17 cellular contexts compared by ENCODE assay signal in the genomic region with DNA sequence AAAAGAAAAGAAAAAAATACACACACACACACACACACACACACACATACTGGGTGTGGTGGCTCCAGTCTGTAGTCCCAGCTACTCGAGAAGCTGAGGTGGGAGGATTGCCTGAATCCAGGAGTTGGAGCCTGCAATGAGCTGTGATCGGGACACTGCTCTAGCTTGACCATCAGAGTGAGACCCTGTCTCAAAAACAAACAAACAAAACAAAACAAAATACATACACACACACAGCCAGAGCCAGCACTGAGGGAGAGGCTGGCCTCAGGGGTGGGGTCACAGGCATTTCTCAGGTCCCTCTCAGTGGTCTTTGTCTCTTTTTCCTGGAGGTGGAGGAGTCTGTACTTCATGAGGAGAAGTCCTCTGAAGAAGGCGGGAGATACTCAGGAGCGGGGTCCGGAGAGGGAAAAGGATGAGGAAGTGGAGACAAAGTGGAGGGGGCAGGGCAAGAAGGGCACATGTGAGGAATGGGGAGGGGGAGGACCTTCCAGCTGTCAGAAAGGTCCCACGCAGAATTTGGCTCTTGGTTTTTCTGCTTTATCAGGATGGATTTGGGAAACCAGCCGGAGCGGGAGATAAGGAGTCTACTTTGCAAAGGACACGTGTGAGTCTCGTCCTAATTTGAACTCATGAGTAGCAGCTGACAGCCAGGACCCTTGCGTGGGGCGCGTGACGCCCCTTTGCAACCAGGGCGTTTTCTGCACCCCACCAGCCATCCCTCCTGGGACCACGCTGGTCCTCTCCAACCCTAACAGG. TPM values are rescaled to one million over a fixed set of nuclear protein-coding genes. Genes with fewer than 3 reads are reported as not detected.
DNase-seq lines count a peak whose midpoint lies in the region; ATAC-seq and TF ChIP-seq lines count a peak whose summit lies in the region.
"Had no signal": no experiment of that assay in that cellular context is flagged by ENCODE, and none has a peak within 500 bp of the region (broad histone marks: within the 10 kb centered on the region; RNA-seq: fewer than 3 reads in every experiment).

No MANE protein-coding gene starts in this region.

- H3K27me3 Mint-ChIP-seq in activated CD4-positive, alpha-beta memory T cell treated with anti-CD3 and anti-CD28 coated beads, Interleukin-2, amount 10 ng/mL, durations not matched to agents 7 days and 5 days = no peaks in the 10 kb centered on the region
- no peaks in the 10 kb centered on the region for H3K27me3 Mint-ChIP-seq in activated CD4-positive, alpha-beta memory T cell treated with anti-CD3 and anti-CD28 coated beads for 36 hours
- H3K27me3 Mint-ChIP-seq in GM23338 (ENCODE audit: insufficient read depth, low read depth, poor library complexity) (peaks cover 13% of the 10 kb centered on the region), neural progenitor cell (ENCODE audit: insufficient read depth, low read depth) (peaks cover 27% of the 10 kb centered on the region)
- no peaks in the 10 kb centered on the region for H3K27me3 Mint-ChIP-seq in activated T-helper 2 cell treated with anti-CD3 and anti-CD28 coated beads, Interferon-gamma antibody, Interleukin-2, Interleukin-4, amounts not matched to agents 10 μg/mL and 5 μg/mL and 100 μg/mL, durations not matched to agents 14 hours and 24 hours and 36 hours (ENCODE audit: low read depth)
- H3K27me3 Mint-ChIP-seq: IgD-negative memory B cell had no signal

- CTCF ChIA-PET in activated CD4-positive, alpha-beta memory T cell treated with anti-CD3 and anti-CD28 coated beads, Interleukin-2, amount 10 ng/mL, durations not matched to agents 7 days and 5 days (lab: Charles Lee) = no interaction called here
- CTCF ChIA-PET in activated CD4-positive, alpha-beta memory T cell treated with anti-CD3 and anti-CD28 coated beads for 36 hours (lab: Charles Lee) = interaction anchor here (1.2 kb wide), 1 partner anchor 91 kb away, joined by 3 read pairs; no protein-coding TSS in a partner anchor

- H3K4me3 ChIP-seq in GM23338 = no peak overlapping the region
- H3K4me3 ChIP-seq in neural progenitor cell = no peak overlapping the region
- H3K4me3 ChIP-seq in right atrium auricular region = no peak overlapping the region

- H4K20me1 ChIP-seq in GM23338 (replicated peaks; ENCODE audit: insufficient read depth) = no peaks in the 10 kb centered on the region
- no peaks in the 10 kb centered on the region for H4K20me1 ChIP-seq in neural progenitor cell (ENCODE audit: low read depth)

- no peaks in the 10 kb centered on the region for H3K9me3 Mint-ChIP-seq in activated CD4-positive, alpha-beta memory T cell treated with anti-CD3 and anti-CD28 coated beads, Interleukin-2, amount 10 ng/mL, durations not matched to agents 7 days and 5 days
- H3K9me3 Mint-ChIP-seq in activated CD4-positive, alpha-beta memory T cell treated with anti-CD3 and anti-CD28 coated beads for 36 hours = no peaks in the 10 kb centered on the region
- H3K9me3 Mint-ChIP-seq in GM23338 (peaks cover 7% of the 10 kb centered on the region), neural progenitor cell (peaks cover 2% of the 10 kb centered on the region)
- H3K9me3 Mint-ChIP-seq in activated T-helper 2 cell treated with anti-CD3 and anti-CD28 coated beads, Interferon-gamma antibody, Interleukin-2, Interleukin-4, amounts not matched to agents 10 μg/mL and 5 μg/mL and 100 μg/mL, durations not matched to agents 14 hours and 24 hours and 36 hours = no peaks in the 10 kb centered on the region
- H3K9me3 Mint-ChIP-seq: IgD-negative memory B cell had no signal

- peaks cover 24% of the 10 kb centered on the region for H3K36me3 Mint-ChIP-seq in activated CD4-positive, alpha-beta memory T cell treated with anti-CD3 and anti-CD28 coated beads, Interleukin-2, amount 10 ng/mL, durations not matched to agents 7 days and 5 days (ENCODE audit: low read depth)
- peaks cover 2% of the 10 kb centered on the region for H3K36me3 Mint-ChIP-seq in activated CD4-positive, alpha-beta memory T cell treated with anti-CD3 and anti-CD28 coated beads for 36 hours
- H3K36me3 Mint-ChIP-seq in GM23338 (ENCODE audit: low read depth) (peaks cover 6% of the 10 kb centered on the region; the same call in 1 of the 3 replicates), neural progenitor cell (no peaks in the 10 kb centered on the region)
- no peaks in the 10 kb centered on the region for H3K36me3 Mint-ChIP-seq in activated T-helper 2 cell treated with anti-CD3 and anti-CD28 coated beads, Interferon-gamma antibody, Interleukin-2, Interleukin-4, amounts not matched to agents 10 μg/mL and 5 μg/mL and 100 μg/mL, durations not matched to agents 14 hours and 24 hours and 36 hours (ENCODE audit: low read depth)

- H3K27me3 ChIP-seq in GM23338 (ENCODE audit: insufficient read depth) = peaks cover 4% of the 10 kb centered on the region
- H3K27me3 ChIP-seq in neural progenitor cell = peaks cover 30% of the 10 kb centered on the region
- no peaks in the 10 kb centered on the region for H3K27me3 ChIP-seq in right atrium auricular region

- TF ChIP-seq CTCF in GM23338 (conservative IDR thresholded peaks at IDR 0.05; ENCODE audit: low read depth in 2 of 2) (no peak), neural progenitor cell (IDR thresholded peaks at IDR 0.05) (no peak), right atrium auricular region (IDR thresholded peaks at IDR 0.05) (no peak)

- no peaks in the 10 kb centered on the region for H3K79me2 ChIP-seq in GM23338 (replicated peaks; ENCODE audit: insufficient read depth)
- H3K79me2 ChIP-seq in neural progenitor cell (ENCODE audit: low read depth) = no peaks in the 10 kb centered on the region

- H3K27ac Mint-ChIP-seq in activated CD4-positive, alpha-beta memory T cell treated with anti-CD3 and anti-CD28 coated beads, Interleukin-2, amount 10 ng/mL, durations not matched to agents 7 days and 5 days = peak overlapping the region; percentile 6
- no peak overlapping the region for H3K27ac Mint-ChIP-seq in activated CD4-positive, alpha-beta memory T cell treated with anti-CD3 and anti-CD28 coated beads for 36 hours
- H3K27ac Mint-ChIP-seq in GM23338 (no peak overlapping the region), neural progenitor cell (no peak overlapping the region)
- peak overlapping the region; percentile 19 for H3K27ac Mint-ChIP-seq in activated T-helper 2 cell treated with anti-CD3 and anti-CD28 coated beads, Interferon-gamma antibody, Interleukin-2, Interleukin-4, amounts not matched to agents 10 μg/mL and 5 μg/mL and 100 μg/mL, durations not matched to agents 14 hours and 24 hours and 36 hours
- H3K27ac Mint-ChIP-seq: IgD-negative memory B cell had no signal

- H3K4me3 Mint-ChIP-seq in activated CD4-positive, alpha-beta memory T cell treated with anti-CD3 and anti-CD28 coated beads, Interleukin-2, amount 10 ng/mL, durations not matched to agents 7 days and 5 days = no peak overlapping the region
- no peak overlapping the region for H3K4me3 Mint-ChIP-seq in activated CD4-positive, alpha-beta memory T cell treated with anti-CD3 and anti-CD28 coated beads for 36 hours
- no peak overlapping the region for H3K4me3 Mint-ChIP-seq in GM23338
- H3K4me3 Mint-ChIP-seq in activated T-helper 2 cell treated with anti-CD3 and anti-CD28 coated beads, Interferon-gamma antibody, Interleukin-2, Interleukin-4, amounts not matched to agents 10 μg/mL and 5 μg/mL and 100 μg/mL, durations not matched to agents 14 hours and 24 hours and 36 hours (ENCODE audit: low read depth) = no peak overlapping the region
- peak overlapping the region; percentile 63 for H3K4me3 Mint-ChIP-seq in neural progenitor cell

- peaks cover under 1% of the 10 kb centered on the region; the same call in 1 of the 2 replicates for H3K4me1 ChIP-seq in GM23338 (ENCODE audit: insufficient read depth)
- no peaks in the 10 kb centered on the region for H3K4me1 ChIP-seq in neural progenitor cell
- peaks cover 0 to 6% of the 10 kb centered on the region in 2 donors for H3K4me1 ChIP-seq in right atrium auricular region

- H3K4me2 ChIP-seq in GM23338 (no peak overlapping the region), neural progenitor cell (no peak overlapping the region)

- H3F3A ChIP-seq in GM23338 (replicated peaks; ENCODE audit: low read depth) (no peaks in the 10 kb centered on the region), neural progenitor cell (ENCODE audit: low read depth) (peaks cover 8% of the 10 kb centered on the region)

- H3K36me3 ChIP-seq in GM23338 (ENCODE audit: insufficient read depth) (no peaks in the 10 kb centered on the region), neural progenitor cell (no peaks in the 10 kb centered on the region), right atrium auricular region (no peaks in the 10 kb centered on the region)

- no peaks in the 10 kb centered on the region for H3K9me2 ChIP-seq in GM23338 (ENCODE audit: insufficient read depth)

- no peak for DNase-seq in activated CD4-positive, alpha-beta memory T cell treated with anti-CD3 and anti-CD28 coated beads, Interleukin-2, amount 10 ng/mL, durations not matched to agents 7 days and 5 days
- DNase-seq in activated CD4-positive, alpha-beta memory T cell treated with anti-CD3 and anti-CD28 coated beads for 36 hours = no peak
- peak; percentile 8 for DNase-seq in GM23338 (ENCODE audit: low spot score)
- DNase-seq in activated T-helper 2 cell treated with anti-CD3 and anti-CD28 coated beads, Interferon-gamma antibody, Interleukin-2, Interleukin-4, amounts not matched to agents 10 μg/mL and 5 μg/mL and 100 μg/mL, durations not matched to agents 14 hours and 24 hours and 36 hours (ENCODE audit: low spot score) = no peak
- DNase-seq in neural progenitor cell (ENCODE audit: low spot score) = no peak
- DNase-seq in right atrium auricular region (ENCODE audit: low spot score) = no peak
- DNase-seq in NCI-H226 = no peak
- DNase-seq: DMS53, HCEC 1CT, NCI-H1436, NCI-H446 treated with DMSO at 0.1 percent for 48 hours, NCI-H774 had no signal

- intact Hi-C loops in activated CD4-positive, alpha-beta memory T cell treated with anti-CD3 and anti-CD28 coated beads for 36 hours (cut with micrococcal nuclease) = loop anchor here (5.0 to 10.0 kb wide), 2 partner anchors 162 to 285 kb away; a partner anchor contains a TSS
- intact Hi-C loops in activated T-helper 2 cell treated with anti-CD3 and anti-CD28 coated beads, Interferon-gamma antibody, Interleukin-2, Interleukin-4, amounts not matched to agents 10 μg/mL and 5 μg/mL and 100 μg/mL, durations not matched to agents 14 hours and 24 hours and 36 hours (cut with micrococcal nuclease) = loop anchor here (5.0 to 10.0 kb wide), 3 partner anchors 88 to 345 kb away; a partner anchor contains a TSS

- H3K27ac ChIP-seq in GM23338 (ENCODE audit: low read depth) = no peak overlapping the region
- H3K27ac ChIP-seq in neural progenitor cell = no peak overlapping the region
- no peak overlapping the region for H3K27ac ChIP-seq in right atrium auricular region
- H3K27ac ChIP-seq: C4-2B had no signal

- no peak overlapping the region for H3K9ac ChIP-seq in neural progenitor cell

- H2AFZ ChIP-seq in GM23338 = no peak overlapping the region
- no peak overlapping the region for H2AFZ ChIP-seq in neural progenitor cell (replicated peaks)

- H3K9me3 ChIP-seq in neural progenitor cell (ENCODE audit: low read depth) (no peaks in the 10 kb centered on the region), right atrium auricular region (no peaks in the 10 kb centered on the region)

- peaks cover 51% of the 10 kb centered on the region for H3K4me1 Mint-ChIP-seq in activated CD4-positive, alpha-beta memory T cell treated with anti-CD3 and anti-CD28 coated beads, Interleukin-2, amount 10 ng/mL, durations not matched to agents 7 days and 5 days
- H3K4me1 Mint-ChIP-seq in activated CD4-positive, alpha-beta memory T cell treated with anti-CD3 and anti-CD28 coated beads for 36 hours (ENCODE audit: low read depth) = peaks cover 19% of the 10 kb centered on the region
- H3K4me1 Mint-ChIP-seq in GM23338 (peaks cover 18% of the 10 kb centered on the region), neural progenitor cell (peaks cover 14% of the 10 kb centered on the region)
- H3K4me1 Mint-ChIP-seq in activated T-helper 2 cell treated with anti-CD3 and anti-CD28 coated beads, Interferon-gamma antibody, Interleukin-2, Interleukin-4, amounts not matched to agents 10 μg/mL and 5 μg/mL and 100 μg/mL, durations not matched to agents 14 hours and 24 hours and 36 hours (ENCODE audit: low read depth) = peaks cover 21% of the 10 kb centered on the region

- ATAC-seq in GM23338 = no peak
- ATAC-seq in HG02763 (IDR thresholded peaks at IDR 0.05; ENCODE audit: unreplicated experiment) = no peak
- ATAC-seq: Right ventricle myocardium inferior had no signal

- POLR2A ChIA-PET in activated CD4-positive, alpha-beta memory T cell treated with anti-CD3 and anti-CD28 coated beads, Interleukin-2, amount 10 ng/mL, durations not matched to agents 7 days and 5 days (lab: Charles Lee) = no interaction called here
- POLR2A ChIA-PET in activated CD4-positive, alpha-beta memory T cell treated with anti-CD3 and anti-CD28 coated beads for 36 hours (lab: Charles Lee) = no interaction called here

RNA-seq across cellular contexts. Expression of a gene that starts 7.7 kb away (rescaled TPM):
- 10 to 100 TPM; 60.8 to 62.9 TPM for total RNA-seq in activated CD4-positive, alpha-beta memory T cell treated with anti-CD3 and anti-CD28 coated beads, Interleukin-2, amount 10 ng/mL, durations not matched to agents 7 days and 5 days
- total RNA-seq in activated CD4-positive, alpha-beta memory T cell treated with anti-CD3 and anti-CD28 coated beads for 36 hours = 10 to 100 TPM; 21.1 to 23.2 TPM
- total RNA-seq in GM23338 (2014; rRNA removed; shearing (Covaris generic)) = 20.8 and 23.8 TPM in 2 replicates
- 8.8 and 9.2 TPM in 2 replicates for polyA plus RNA-seq in GM23338 (2016; fragmentation: Nextera tagmentation; extraction: Ambion mirVana)
- total RNA-seq in activated T-helper 2 cell treated with anti-CD3 and anti-CD28 coated beads, Interferon-gamma antibody, Interleukin-2, Interleukin-4, amounts not matched to agents 10 μg/mL and 5 μg/mL and 100 μg/mL, durations not matched to agents 14 hours and 24 hours and 36 hours = 30.6 and 31.5 TPM in 2 replicates
- 8.1 and 9.1 TPM in 2 replicates for total RNA-seq in neural progenitor cell (ENCODE audit: low replicate concordance)
- total RNA-seq in right atrium auricular region = 1 to 10 TPM; 1.6 to 3.1 TPM

RNA-seq across cellular contexts. Expression of a gene that starts 38.5 kb away (rescaled TPM):
- total RNA-seq in activated CD4-positive, alpha-beta memory T cell treated with anti-CD3 and anti-CD28 coated beads, Interleukin-2, amount 10 ng/mL, durations not matched to agents 7 days and 5 days = not detected
- total RNA-seq in activated CD4-positive, alpha-beta memory T cell treated with anti-CD3 and anti-CD28 coated beads for 36 hours = not detected
- total RNA-seq in GM23338 (2014; rRNA removed; shearing (Covaris generic)) = not detected in 2 replicates
- polyA plus RNA-seq in GM23338 (2016; fragmentation: Nextera tagmentation; extraction: Ambion mirVana) = not detected in 2 replicates
- total RNA-seq in activated T-helper 2 cell treated with anti-CD3 and anti-CD28 coated beads, Interferon-gamma antibody, Interleukin-2, Interleukin-4, amounts not matched to agents 10 μg/mL and 5 μg/mL and 100 μg/mL, durations not matched to agents 14 hours and 24 hours and 36 hours = not detected in 2 replicates
- total RNA-seq in neural progenitor cell (ENCODE audit: low replicate concordance) (not detected in 2 replicates), right atrium auricular region (not detected)
- total RNA-seq: HT-29, Right ventricle myocardium inferior had no signal
- polyA plus RNA-seq: IgD-negative memory B cell had no signal

RNA-seq across cellular contexts. Expression of a gene that starts 51.5 kb away (rescaled TPM):
- 100 to 1,000 TPM; 427 to 434 TPM for total RNA-seq in activated CD4-positive, alpha-beta memory T cell treated with anti-CD3 and anti-CD28 coated beads, Interleukin-2, amount 10 ng/mL, durations not matched to agents 7 days and 5 days
- total RNA-seq in activated CD4-positive, alpha-beta memory T cell treated with anti-CD3 and anti-CD28 coated beads for 36 hours = 100 to 1,000 TPM; 538 to 547 TPM
- total RNA-seq in GM23338 (2014; rRNA removed; shearing (Covaris generic)) = 849 and 866 TPM in 2 replicates
- 341 and 357 TPM in 2 replicates for polyA plus RNA-seq in GM23338 (2016; fragmentation: Nextera tagmentation; extraction: Ambion mirVana)
- 579 and 583 TPM in 2 replicates for total RNA-seq in activated T-helper 2 cell treated with anti-CD3 and anti-CD28 coated beads, Interferon-gamma antibody, Interleukin-2, Interleukin-4, amounts not matched to agents 10 μg/mL and 5 μg/mL and 100 μg/mL, durations not matched to agents 14 hours and 24 hours and 36 hours
- total RNA-seq in neural progenitor cell (ENCODE audit: low replicate concordance) = 493 and 913 TPM in 2 replicates
- total RNA-seq in right atrium auricular region = 100 to 1,000 TPM; 119 to 143 TPM

RNA-seq across cellular contexts. Expression of a gene that starts 56.1 kb away (rescaled TPM):
- total RNA-seq in activated CD4-positive, alpha-beta memory T cell treated with anti-CD3 and anti-CD28 coated beads, Interleukin-2, amount 10 ng/mL, durations not matched to agents 7 days and 5 days = 1 to 10 TPM; 2.7 to 3.8 TPM
- total RNA-seq in activated CD4-positive, alpha-beta memory T cell treated with anti-CD3 and anti-CD28 coated beads for 36 hours = 1 to 10 TPM; 1.4 to 1.6 TPM
- total RNA-seq in GM23338 (2014; rRNA removed; shearing (Covaris generic)) = 1.6 and 2.4 TPM in 2 replicates
- polyA plus RNA-seq in GM23338 (2016; fragmentation: Nextera tagmentation; extraction: Ambion mirVana) = 2.2 and 2.7 TPM in 2 replicates
- 0.69 and 0.82 TPM in 2 replicates for total RNA-seq in activated T-helper 2 cell treated with anti-CD3 and anti-CD28 coated beads, Interferon-gamma antibody, Interleukin-2, Interleukin-4, amounts not matched to agents 10 μg/mL and 5 μg/mL and 100 μg/mL, durations not matched to agents 14 hours and 24 hours and 36 hours
- total RNA-seq in neural progenitor cell (ENCODE audit: low replicate concordance) (6.8 and 8.8 TPM in 2 replicates), right atrium auricular region (1 to 10 TPM; 1.2 to 6.0 TPM)
- total RNA-seq: HT-29 had no signal

RNA-seq across cellular contexts. Expression of a gene that starts 57.1 kb away (rescaled TPM):
- 10 to 100 TPM; 22.8 to 23.6 TPM for total RNA-seq in activated CD4-positive, alpha-beta memory T cell treated with anti-CD3 and anti-CD28 coated beads, Interleukin-2, amount 10 ng/mL, durations not matched to agents 7 days and 5 days
- 10 to 100 TPM; 18.5 to 21.5 TPM for total RNA-seq in activated CD4-positive, alpha-beta memory T cell treated with anti-CD3 and anti-CD28 coated beads for 36 hours
- total RNA-seq in GM23338 (2014; rRNA removed; shearing (Covaris generic)) = 10.1 and 12.3 TPM in 2 replicates
- 8.4 and 9.6 TPM in 2 replicates for polyA plus RNA-seq in GM23338 (2016; fragmentation: Nextera tagmentation; extraction: Ambion mirVana)
- total RNA-seq in activated T-helper 2 cell treated with anti-CD3 and anti-CD28 coated beads, Interferon-gamma antibody, Interleukin-2, Interleukin-4, amounts not matched to agents 10 μg/mL and 5 μg/mL and 100 μg/mL, durations not matched to agents 14 hours and 24 hours and 36 hours = 15.7 and 17.6 TPM in 2 replicates
- total RNA-seq in neural progenitor cell (ENCODE audit: low replicate concordance) (8.6 and 30.3 TPM in 2 replicates), right atrium auricular region (10 to 100 TPM; 12.9 to 18.4 TPM)

Comparison
In these comparisons a context has a peak if more than half of its experiments do, and no peak if none do; other contexts are left out.
1. H3K27ac Mint-ChIP-seq: peak in activated CD4-positive, alpha-beta memory T cell treated with anti-CD3 and anti-CD28 coated beads, Interleukin-2, amount 10 ng/mL, durations not matched to agents 7 days and 5 days (single experiment) and activated T-helper 2 cell treated with anti-CD3 and anti-CD28 coated beads, Interferon-gamma antibody, Interleukin-2, Interleukin-4, amounts not matched to agents 10 μg/mL and 5 μg/mL and 100 μg/mL, durations not matched to agents 14 hours and 24 hours and 36 hours (single experiment); none in activated CD4-positive, alpha-beta memory T cell treated with anti-CD3 and anti-CD28 coated beads for 36 hours (single experiment), GM23338 (single experiment) and neural progenitor cell (single experiment).